In the genomic region with DNA sequence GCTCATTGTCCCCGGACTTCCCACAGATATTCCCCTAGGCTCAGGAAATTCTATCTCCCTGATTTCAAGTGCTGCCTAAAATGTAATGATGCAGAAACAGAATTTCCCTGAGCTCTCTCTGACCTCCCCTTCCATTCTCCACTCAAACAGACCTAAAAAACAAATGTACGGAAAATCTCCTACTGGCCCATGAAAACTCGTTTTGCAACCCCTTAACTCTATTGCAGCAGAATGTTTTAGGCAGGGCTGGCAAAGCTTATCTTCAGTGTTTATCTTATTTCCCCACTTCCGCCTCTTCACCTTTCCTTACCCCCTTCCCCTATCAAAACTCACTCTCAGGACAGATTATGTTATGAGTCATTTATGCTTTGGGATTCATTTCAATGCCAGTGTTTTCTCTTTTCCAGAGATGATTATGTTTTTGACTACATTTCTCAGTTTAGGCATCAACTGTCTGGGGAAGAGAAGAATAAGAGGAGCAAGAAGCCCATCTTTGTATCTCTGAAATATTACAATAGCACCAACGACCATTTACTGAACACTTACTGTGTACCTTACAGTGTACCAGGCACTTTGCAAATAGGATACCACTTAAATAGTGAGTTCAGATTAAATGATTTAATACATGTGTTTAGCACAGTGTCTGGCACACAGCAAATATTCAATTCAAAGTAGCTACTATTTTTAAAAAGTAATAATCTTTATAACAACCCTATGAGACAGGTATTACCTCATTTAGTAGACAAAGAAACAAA, we compare ENCODE assay signal across 1 cellular context.
TF ChIP-seq lines count a peak whose summit lies in the region.

No MANE protein-coding gene starts in this region.

TF ChIP-seq in HEK293, 187 proteins besides CTCF, POLR2A, EP300 and RAD21 (continued from another document and continues in another):
- TF ChIP-seq SP3 (tag by site-specific recombination; IDR thresholded peaks at IDR 0.05) (no peak), ZSCAN4 (tag by site-specific recombination; IDR thresholded peaks at IDR 0.05) (no peak), ZNF639 (tag by site-specific recombination; IDR thresholded peaks at IDR 0.05) (no peak), ZNF169 (tag by site-specific recombination; IDR thresholded peaks at IDR 0.05) (no peak), ZNF645 (tag by site-specific recombination; IDR thresholded peaks at IDR 0.05) (no peak), EGR2 (tag by site-specific recombination; IDR thresholded peaks at IDR 0.05; ENCODE audit: low read depth) (peak; percentile 65; the same call in 1 of the 2 replicates), SP2 (tag by site-specific recombination; IDR thresholded peaks at IDR 0.05) (no peak), GLI4 (tag by site-specific recombination; IDR thresholded peaks at IDR 0.05) (no peak), ZFP41 (tag by site-specific recombination; IDR thresholded peaks at IDR 0.05; ENCODE audit: borderline replicate concordance) (no peak), ZNF600 (tag by site-specific recombination; IDR thresholded peaks at IDR 0.05) (0 out of 2 replicates have a peak, but pooled peaks have one; percentile 17), ZBTB20 (tag by site-specific recombination; IDR thresholded peaks at IDR 0.05) (peak; percentile 20; the same call in 1 of the 2 replicates), KLF1 (tag by site-specific recombination; IDR thresholded peaks at IDR 0.05) (no peak), HOXC10 (CRISPR knock-in tag; IDR thresholded peaks at IDR 0.05) (no peak), ZNF791 (tag by site-specific recombination; IDR thresholded peaks at IDR 0.05) (no peak), HIC1 (tag by site-specific recombination; IDR thresholded peaks at IDR 0.05) (no peak), ZNF146 (tag by site-specific recombination; IDR thresholded peaks at IDR 0.05) (no peak), RBAK (tag by site-specific recombination; IDR thresholded peaks at IDR 0.05) (no peak), KLF10 (tag by site-specific recombination; IDR thresholded peaks at IDR 0.05) (no peak), ZNF561 (tag by site-specific recombination; IDR thresholded peaks at IDR 0.05; ENCODE audit: borderline replicate concordance) (no peak), ZNF132 (tag by site-specific recombination; IDR thresholded peaks at IDR 0.05; ENCODE audit: borderline replicate concordance) (no peak), OVOL3 (tag by site-specific recombination; IDR thresholded peaks at IDR 0.05) (no peak), ZNF292 (tag by site-specific recombination; IDR thresholded peaks at IDR 0.05; ENCODE audit: borderline replicate concordance, low read depth) (no peak), ZNF37A (tag by site-specific recombination; IDR thresholded peaks at IDR 0.05) (no peak), ZBTB6 (tag by site-specific recombination; IDR thresholded peaks at IDR 0.05) (no peak), SP7 (tag by site-specific recombination; IDR thresholded peaks at IDR 0.05) (peak; percentile 73), ZFP69B (tag by site-specific recombination; IDR thresholded peaks at IDR 0.05) (no peak), KLF8 (tag by site-specific recombination; IDR thresholded peaks at IDR 0.05) (no peak), ZIC2 (tag by site-specific recombination; IDR thresholded peaks at IDR 0.05) (no peak), ZNF473 (tag by site-specific recombination; IDR thresholded peaks at IDR 0.05) (no peak), PRDM1 (tag by site-specific recombination; IDR thresholded peaks at IDR 0.05) (peak; percentile 74), ZNF549 (tag by site-specific recombination; IDR thresholded peaks at IDR 0.05) (no peak), ZNF140 (tag by site-specific recombination; IDR thresholded peaks at IDR 0.05) (no peak), ZNF121 (tag by site-specific recombination; IDR thresholded peaks at IDR 0.05) (no peak), ZNF404 (tag by site-specific recombination; IDR thresholded peaks at IDR 0.05) (no peak), ZNF660 (tag by site-specific recombination; IDR thresholded peaks at IDR 0.05) (no peak)
- TF ChIP-seq, protein P1, sequence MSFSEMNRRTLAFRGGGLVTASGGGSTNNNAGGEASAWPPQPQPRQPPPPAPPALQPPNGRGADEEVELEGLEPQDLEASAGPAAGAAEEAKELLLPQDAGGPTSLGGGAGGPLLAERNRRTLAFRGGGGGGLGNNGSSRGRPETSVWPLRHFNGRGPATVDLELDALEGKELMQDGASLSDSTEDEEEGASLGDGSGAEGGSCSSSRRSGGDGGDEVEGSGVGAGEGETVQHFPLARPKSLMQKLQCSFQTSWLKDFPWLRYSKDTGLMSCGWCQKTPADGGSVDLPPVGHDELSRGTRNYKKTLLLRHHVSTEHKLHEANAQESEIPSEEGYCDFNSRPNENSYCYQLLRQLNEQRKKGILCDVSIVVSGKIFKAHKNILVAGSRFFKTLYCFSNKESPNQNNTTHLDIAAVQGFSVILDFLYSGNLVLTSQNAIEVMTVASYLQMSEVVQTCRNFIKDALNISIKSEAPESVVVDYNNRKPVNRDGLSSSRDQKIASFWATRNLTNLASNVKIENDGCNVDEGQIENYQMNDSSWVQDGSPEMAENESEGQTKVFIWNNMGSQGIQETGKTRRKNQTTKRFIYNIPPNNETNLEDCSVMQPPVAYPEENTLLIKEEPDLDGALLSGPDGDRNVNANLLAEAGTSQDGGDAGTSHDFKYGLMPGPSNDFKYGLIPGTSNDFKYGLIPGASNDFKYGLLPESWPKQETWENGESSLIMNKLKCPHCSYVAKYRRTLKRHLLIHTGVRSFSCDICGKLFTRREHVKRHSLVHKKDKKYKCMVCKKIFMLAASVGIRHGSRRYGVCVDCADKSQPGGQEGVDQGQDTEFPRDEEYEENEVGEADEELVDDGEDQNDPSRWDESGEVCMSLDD (tag by site-specific recombination; IDR thresholded peaks at IDR 0.05): no peak
- TF ChIP-seq, protein P2, sequence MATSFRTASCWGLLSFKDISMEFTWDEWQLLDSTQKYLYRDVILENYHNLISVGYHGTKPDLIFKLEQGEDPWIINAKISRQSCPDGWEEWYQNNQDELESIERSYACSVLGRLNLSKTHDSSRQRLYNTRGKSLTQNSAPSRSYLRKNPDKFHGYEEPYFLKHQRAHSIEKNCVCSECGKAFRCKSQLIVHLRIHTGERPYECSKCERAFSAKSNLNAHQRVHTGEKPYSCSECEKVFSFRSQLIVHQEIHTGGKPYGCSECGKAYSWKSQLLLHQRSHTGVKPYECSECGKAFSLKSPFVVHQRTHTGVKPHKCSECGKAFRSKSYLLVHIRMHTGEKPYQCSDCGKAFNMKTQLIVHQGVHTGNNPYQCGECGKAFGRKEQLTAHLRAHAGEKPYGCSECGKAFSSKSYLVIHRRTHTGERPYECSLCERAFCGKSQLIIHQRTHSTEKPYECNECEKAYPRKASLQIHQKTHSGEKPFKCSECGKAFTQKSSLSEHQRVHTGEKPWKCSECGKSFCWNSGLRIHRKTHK (tag by site-specific recombination; IDR thresholded peaks at IDR 0.05): no peak
- TF ChIP-seq, protein P3, sequence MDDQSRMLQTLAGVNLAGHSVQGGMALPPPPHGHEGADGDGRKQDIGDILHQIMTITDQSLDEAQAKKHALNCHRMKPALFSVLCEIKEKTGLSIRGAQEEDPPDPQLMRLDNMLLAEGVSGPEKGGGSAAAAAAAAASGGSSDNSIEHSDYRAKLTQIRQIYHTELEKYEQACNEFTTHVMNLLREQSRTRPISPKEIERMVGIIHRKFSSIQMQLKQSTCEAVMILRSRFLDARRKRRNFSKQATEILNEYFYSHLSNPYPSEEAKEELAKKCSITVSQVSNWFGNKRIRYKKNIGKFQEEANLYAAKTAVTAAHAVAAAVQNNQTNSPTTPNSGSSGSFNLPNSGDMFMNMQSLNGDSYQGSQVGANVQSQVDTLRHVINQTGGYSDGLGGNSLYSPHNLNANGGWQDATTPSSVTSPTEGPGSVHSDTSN (CRISPR knock-in tag; IDR thresholded peaks at IDR 0.05): no peak
- TF ChIP-seq, protein P4, sequence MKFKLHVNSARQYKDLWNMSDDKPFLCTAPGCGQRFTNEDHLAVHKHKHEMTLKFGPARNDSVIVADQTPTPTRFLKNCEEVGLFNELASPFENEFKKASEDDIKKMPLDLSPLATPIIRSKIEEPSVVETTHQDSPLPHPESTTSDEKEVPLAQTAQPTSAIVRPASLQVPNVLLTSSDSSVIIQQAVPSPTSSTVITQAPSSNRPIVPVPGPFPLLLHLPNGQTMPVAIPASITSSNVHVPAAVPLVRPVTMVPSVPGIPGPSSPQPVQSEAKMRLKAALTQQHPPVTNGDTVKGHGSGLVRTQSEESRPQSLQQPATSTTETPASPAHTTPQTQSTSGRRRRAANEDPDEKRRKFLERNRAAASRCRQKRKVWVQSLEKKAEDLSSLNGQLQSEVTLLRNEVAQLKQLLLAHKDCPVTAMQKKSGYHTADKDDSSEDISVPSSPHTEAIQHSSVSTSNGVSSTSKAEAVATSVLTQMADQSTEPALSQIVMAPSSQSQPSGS (tag by site-specific recombination; IDR thresholded peaks at IDR 0.05; ENCODE audit: low read depth): peak; percentile 11; the same call in 1 of the 2 replicates
- TF ChIP-seq, protein P5, sequence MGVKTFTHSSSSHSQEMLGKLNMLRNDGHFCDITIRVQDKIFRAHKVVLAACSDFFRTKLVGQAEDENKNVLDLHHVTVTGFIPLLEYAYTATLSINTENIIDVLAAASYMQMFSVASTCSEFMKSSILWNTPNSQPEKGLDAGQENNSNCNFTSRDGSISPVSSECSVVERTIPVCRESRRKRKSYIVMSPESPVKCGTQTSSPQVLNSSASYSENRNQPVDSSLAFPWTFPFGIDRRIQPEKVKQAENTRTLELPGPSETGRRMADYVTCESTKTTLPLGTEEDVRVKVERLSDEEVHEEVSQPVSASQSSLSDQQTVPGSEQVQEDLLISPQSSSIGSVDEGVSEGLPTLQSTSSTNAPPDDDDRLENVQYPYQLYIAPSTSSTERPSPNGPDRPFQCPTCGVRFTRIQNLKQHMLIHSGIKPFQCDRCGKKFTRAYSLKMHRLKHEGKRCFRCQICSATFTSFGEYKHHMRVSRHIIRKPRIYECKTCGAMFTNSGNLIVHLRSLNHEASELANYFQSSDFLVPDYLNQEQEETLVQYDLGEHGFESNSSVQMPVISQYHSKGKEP (tag by site-specific recombination; IDR thresholded peaks at IDR 0.05): no peak
- TF ChIP-seq, protein P6, sequence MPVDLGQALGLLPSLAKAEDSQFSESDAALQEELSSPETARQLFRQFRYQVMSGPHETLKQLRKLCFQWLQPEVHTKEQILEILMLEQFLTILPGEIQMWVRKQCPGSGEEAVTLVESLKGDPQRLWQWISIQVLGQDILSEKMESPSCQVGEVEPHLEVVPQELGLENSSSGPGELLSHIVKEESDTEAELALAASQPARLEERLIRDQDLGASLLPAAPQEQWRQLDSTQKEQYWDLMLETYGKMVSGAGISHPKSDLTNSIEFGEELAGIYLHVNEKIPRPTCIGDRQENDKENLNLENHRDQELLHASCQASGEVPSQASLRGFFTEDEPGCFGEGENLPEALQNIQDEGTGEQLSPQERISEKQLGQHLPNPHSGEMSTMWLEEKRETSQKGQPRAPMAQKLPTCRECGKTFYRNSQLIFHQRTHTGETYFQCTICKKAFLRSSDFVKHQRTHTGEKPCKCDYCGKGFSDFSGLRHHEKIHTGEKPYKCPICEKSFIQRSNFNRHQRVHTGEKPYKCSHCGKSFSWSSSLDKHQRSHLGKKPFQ (tag by site-specific recombination; IDR thresholded peaks at IDR 0.05): no peak
